ENCODE assay signal across 12 cellular contexts in the genomic region with DNA sequence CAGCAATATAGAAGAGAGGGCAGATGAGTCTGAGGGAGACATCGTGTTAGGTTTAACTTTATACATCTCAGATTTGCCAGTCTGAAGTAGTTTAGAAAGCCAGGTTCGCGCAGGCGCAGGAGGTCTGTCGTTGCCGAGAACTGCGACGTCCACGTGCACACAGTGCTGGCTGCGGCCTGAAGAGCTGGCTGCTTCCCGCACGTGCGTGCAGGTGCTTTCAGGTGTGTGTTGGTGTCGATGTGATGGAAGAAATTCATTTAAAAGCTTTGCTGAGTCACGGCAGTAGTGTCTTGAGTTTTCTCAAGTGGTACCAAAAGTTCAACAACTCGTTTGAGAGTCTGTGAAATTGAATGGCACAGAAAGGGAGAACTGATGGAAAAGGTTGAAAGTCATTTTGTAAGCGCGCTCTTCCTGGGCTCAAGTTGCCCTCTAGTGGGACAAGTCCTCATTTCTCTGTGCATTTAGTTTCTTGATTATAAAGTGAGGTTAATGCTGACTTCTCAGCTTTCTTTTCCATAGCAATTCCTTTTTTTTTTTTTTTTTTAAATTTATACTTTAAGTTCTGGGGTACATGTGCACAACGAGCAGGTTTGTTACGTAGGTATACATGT. TPM values are rescaled to one million over a fixed set of nuclear protein-coding genes. Genes with fewer than 3 reads are reported as not detected.
DNase-seq lines count a peak whose midpoint lies in the region; ATAC-seq, FAIRE-seq and TF ChIP-seq lines count a peak whose summit lies in the region.
"Had no signal": no experiment of that assay in that cellular context is flagged by ENCODE, and none has a peak within 500 bp of the region (broad histone marks: within the 10 kb centered on the region; RNA-seq: fewer than 3 reads in every experiment).

No MANE protein-coding gene starts in this region.

- intact Hi-C loops in adrenal gland (cut with DNase I) (no loop called here), pancreas (cut with DNase I) (no loop called here)

- H3K27ac Mint-ChIP-seq in CD4-positive, CD25-positive, alpha-beta regulatory T cell = peak overlapping the region in 2 of 3 donors; percentile 59 to 73

- 86 to 88% (median 87%) methylated on average over 20 of the region's 20 CpGs for WGBS in adrenal gland, 4 donors
- 89% methylated on average over 20 of the region's 20 CpGs for WGBS in liver
- WGBS in pancreas, 2 donors = 89 to 91% methylated on average over 20 of the region's 20 CpGs

- TF ChIP-seq POLR2A in adrenal gland (IDR thresholded peaks at IDR 0.05) = no peak

- no peak for FAIRE-seq in pancreas (lab: Jason Lieb, UNC)
- FAIRE-seq: GM18507 had no signal

- no peaks in the 10 kb centered on the region for H3K27me3 ChIP-seq in CD4-positive, CD25-positive, alpha-beta regulatory T cell (ENCODE audit: control insufficient read depth, insufficient read depth, low read length)
- H3K27me3 ChIP-seq in H7 (ENCODE audit: control insufficient read depth, insufficient read depth, low read length) (no peaks in the 10 kb centered on the region), adrenal gland (no peaks in the 10 kb centered on the region), liver (ENCODE audit: control insufficient read depth in 4 of 4, insufficient read depth in 4 of 4, low read length in 3 of 4) (no peaks in the 10 kb centered on the region), pancreas (no peaks in the 10 kb centered on the region)

- H3K4me1 ChIP-seq in CD4-positive, CD25-positive, alpha-beta regulatory T cell (ENCODE audit: control insufficient read depth, insufficient read depth, low read length, poor library complexity, severe bottlenecking) = no peaks in the 10 kb centered on the region
- peaks cover 0 to 4% of the 10 kb centered on the region in 2 donors for H3K4me1 ChIP-seq in adrenal gland (replicated peaks in 1 of 2)
- H3K4me1 ChIP-seq in liver (ENCODE audit: control insufficient read depth in 4 of 4, insufficient read depth in 4 of 4, low read length in 3 of 4) = no peaks in the 10 kb centered on the region
- H3K4me1 ChIP-seq in pancreas = no peaks in the 10 kb centered on the region

- peaks cover 6 to 24% (median 9%) of the 10 kb centered on the region in 4 donors for H3K4me1 Mint-ChIP-seq in CD4-positive, CD25-positive, alpha-beta regulatory T cell

- H3K9me3 ChIP-seq in CD4-positive, CD25-positive, alpha-beta regulatory T cell (ENCODE audit: control insufficient read depth in 2 of 2, low read length in 2 of 2) = no peaks in the 10 kb centered on the region
- H3K9me3 ChIP-seq in adrenal gland (replicated peaks in 1 of 3) (no peaks in the 10 kb centered on the region), liver (ENCODE audit: control insufficient read depth in 4 of 4, low read length in 3 of 4) (no peaks in the 10 kb centered on the region), pancreas (no peaks in the 10 kb centered on the region)

- H3K4me3 Mint-ChIP-seq in CD4-positive, CD25-positive, alpha-beta regulatory T cell = no peak overlapping the region

- no peaks in the 10 kb centered on the region for H3K27me3 Mint-ChIP-seq in CD4-positive, CD25-positive, alpha-beta regulatory T cell

- H3K9me3 Mint-ChIP-seq in CD4-positive, CD25-positive, alpha-beta regulatory T cell = no peaks in the 10 kb centered on the region

- H3K9ac ChIP-seq in liver (ENCODE audit: low read depth in 1 of 2, low read length in 2 of 2) = no peak overlapping the region

- H3K27ac ChIP-seq in CD4-positive, CD25-positive, alpha-beta regulatory T cell (ENCODE audit: insufficient read depth, low read length, poor library complexity, severe bottlenecking) = no peak overlapping the region
- H3K27ac ChIP-seq in adrenal gland (no peak overlapping the region), liver (ENCODE audit: low read depth in 1 of 2, low read length in 2 of 2) (no peak overlapping the region), pancreas (no peak overlapping the region)

- DNase-seq in CD4-positive, CD25-positive, alpha-beta regulatory T cell = peak in 2 of 3 donors; percentile 15 to 33
- DNase-seq in H7 = peak; percentile 50
- DNase-seq in adrenal gland = no peak
- no peak for DNase-seq in NCI-H1092 treated with DMSO at 0.1 percent for 48 hours (lab: John Stamatoyannopoulos, UW)
- DNase-seq in NCI-H345 (lab: John Stamatoyannopoulos, UW) = no peak
- no peak for DNase-seq in pancreas
- DNase-seq in putamen (ENCODE audit: low spot score) = no peak
- DNase-seq: NCI-H446 had no signal

- TF ChIP-seq RAD21 in liver (IDR thresholded peaks at IDR 0.05) = peak; percentile 69 to 74

- TF ChIP-seq CTCF in adrenal gland (IDR thresholded peaks at IDR 0.05) (peak in 5 of 6 experiments; percentile 15 to 44 (median 32)), liver (IDR thresholded peaks at IDR 0.05; ENCODE audit: low read depth, low read length, missing input control) (peak; percentile 24), pancreas (IDR thresholded peaks at IDR 0.05) (no peak)

- H3K36me3 Mint-ChIP-seq in CD4-positive, CD25-positive, alpha-beta regulatory T cell = peaks cover 12% of the 10 kb centered on the region

- H3K36me3 ChIP-seq in CD4-positive, CD25-positive, alpha-beta regulatory T cell (ENCODE audit: control insufficient read depth, insufficient read depth, low read length) = peaks cover 49% of the 10 kb centered on the region
- H3K36me3 ChIP-seq in H7 (replicated peaks; ENCODE audit: control insufficient read depth, insufficient read depth, low read length) (peaks cover under 1% of the 10 kb centered on the region), adrenal gland (replicated peaks in 1 of 2) (peaks cover 0 to 38% of the 10 kb centered on the region in 2 donors), liver (ENCODE audit: control insufficient read depth in 4 of 4, insufficient read depth in 3 of 4, low read depth in 1 of 4, low read length in 3 of 4) (peaks cover 0 to 19% (median 14%) of the 10 kb centered on the region in 4 donors), pancreas (peaks cover 0 to 27% (median 9%) of the 10 kb centered on the region in 3 donors)

- H3K4me3 ChIP-seq in CD4-positive, CD25-positive, alpha-beta regulatory T cell (ENCODE audit: low read depth, low read length) = no peak overlapping the region
- H3K4me3 ChIP-seq in H7 (ENCODE audit: insufficient read depth, low read depth, low read length) = no peak overlapping the region
- no peak overlapping the region for H3K4me3 ChIP-seq in adrenal gland
- no peak overlapping the region for H3K4me3 ChIP-seq in liver (ENCODE audit: low read depth in 1 of 3, low read length in 3 of 3)
- H3K4me3 ChIP-seq in pancreas = no peak overlapping the region

- no peak for ATAC-seq in CD4-positive, CD25-positive, alpha-beta regulatory T cell (ENCODE audit: low read depth in 2 of 2)
- no peak for ATAC-seq in pancreas

TF ChIP-seq in liver, 16 proteins besides CTCF, POLR2A, EP300 and RAD21:
- TF ChIP-seq SP1 (IDR thresholded peaks at IDR 0.05) (no peak), GABPA (IDR thresholded peaks at IDR 0.05 in 1 of 2, conservative IDR thresholded peaks at IDR 0.05 in 1 of 2) (no peak), EGR1 (IDR thresholded peaks at IDR 0.05; ENCODE audit: low read depth in 2 of 2) (no peak), HNF4G (IDR thresholded peaks at IDR 0.05) (no peak), FOXA1 (IDR thresholded peaks at IDR 0.05) (no peak), RXRA (IDR thresholded peaks at IDR 0.05) (no peak)
- TF ChIP-seq, protein P1, sequence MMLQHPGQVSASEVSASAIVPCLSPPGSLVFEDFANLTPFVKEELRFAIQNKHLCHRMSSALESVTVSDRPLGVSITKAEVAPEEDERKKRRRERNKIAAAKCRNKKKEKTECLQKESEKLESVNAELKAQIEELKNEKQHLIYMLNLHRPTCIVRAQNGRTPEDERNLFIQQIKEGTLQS (IDR thresholded peaks at IDR 0.05) = no peak
- TF ChIP-seq, protein P2, sequence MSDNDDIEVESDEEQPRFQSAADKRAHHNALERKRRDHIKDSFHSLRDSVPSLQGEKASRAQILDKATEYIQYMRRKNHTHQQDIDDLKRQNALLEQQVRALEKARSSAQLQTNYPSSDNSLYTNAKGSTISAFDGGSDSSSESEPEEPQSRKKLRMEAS (IDR thresholded peaks at IDR 0.05) = no peak

RNA-seq across cellular contexts. Expression of a gene that starts 18.7 kb away (rescaled TPM):
- 31.6 TPM for total RNA-seq in CD4-positive, CD25-positive, alpha-beta regulatory T cell
- polyA plus RNA-seq in CD4-positive, CD25-positive, alpha-beta regulatory T cell = 10 to 100 TPM; 10.6 to 15.0 (median 12.2) TPM
- total RNA-seq in H7 (2014; rRNA removed; shearing (Covaris generic)) = 8.4 and 9.7 TPM in 2 replicates
- total RNA-seq in adrenal gland = 10 to 100 TPM; 20.6 to 32.7 (median 25.3) TPM
- polyA plus RNA-seq in adrenal gland = 10 to 100 TPM; 15.8 to 23.6 (median 18.4) TPM
- total RNA-seq in liver = 10 to 100 TPM in 1 of 2 donors, 1 to 10 TPM in 1; 6.9 to 12.1 TPM
- polyA plus RNA-seq in liver = 1 to 10 TPM; 3.6 to 4.3 TPM
- 10 to 100 TPM in 1 of 6 donors, 1 to 10 TPM in 5; 8.5 to 11.6 (median 8.9) TPM for total RNA-seq in pancreas
- 1 to 10 TPM; 4.6 to 8.5 TPM for polyA plus RNA-seq in pancreas

RNA-seq across cellular contexts. Expression of a gene that starts 25.9 kb away (rescaled TPM):
- 179 TPM for total RNA-seq in CD4-positive, CD25-positive, alpha-beta regulatory T cell
- polyA plus RNA-seq in CD4-positive, CD25-positive, alpha-beta regulatory T cell = 10 to 100 TPM; 47.0 to 58.6 (median 49.9) TPM
- 102 and 115 TPM in 2 replicates for total RNA-seq in H7 (2014; rRNA removed; shearing (Covaris generic))
- total RNA-seq in adrenal gland (100 to 1,000 TPM in 1 of 8 donors, 10 to 100 TPM in 7; 30.1 to 330 (median 49.7) TPM), liver (100 to 1,000 TPM; 137 to 264 TPM), pancreas (10 to 100 TPM in 3 of 6 donors, 1 to 10 TPM in 3; 5.4 to 13.4 (median 9.6) TPM)
- polyA plus RNA-seq in adrenal gland (100 to 1,000 TPM in 1 of 3 donors, 10 to 100 TPM in 2; 20.4 to 789 (median 26.2) TPM), liver (10 to 100 TPM; 78.8 to 80.5 TPM), pancreas (10 to 100 TPM in 1 of 2 donors, 1 to 10 TPM in 1; 8.3 to 26.7 TPM)

RNA-seq across cellular contexts. Expression of a gene that starts 49.2 kb away (rescaled TPM):
- not detected for total RNA-seq in CD4-positive, CD25-positive, alpha-beta regulatory T cell
- not detected for polyA plus RNA-seq in CD4-positive, CD25-positive, alpha-beta regulatory T cell
- not detected in 2 replicates for total RNA-seq in H7 (2014; rRNA removed; shearing (Covaris generic))
- total RNA-seq in adrenal gland (under 1 TPM in 1 of 8 donors, not detected in 7; 0.28 TPM), liver (not detected), pancreas (not detected)
- polyA plus RNA-seq in adrenal gland (under 1 TPM in 1 of 3 donors, not detected in 2; 0.07 TPM), liver (not detected), pancreas (under 1 TPM; 0.14 to 0.15 TPM)
- total RNA-seq: omental fat pad had no signal
- polyA plus RNA-seq: esophagus had no signal

Comparison
In these comparisons a context has a peak if more than half of its experiments do, and no peak if none do; other contexts are left out.
1. DNase-seq: peak in CD4-positive, CD25-positive, alpha-beta regulatory T cell (2 of 3) and H7 (single experiment); none in adrenal gland (0 of 7), NCI-H1092 treated with DMSO at 0.1 percent for 48 hours (single experiment), NCI-H345 (single experiment), pancreas (0 of 6) and putamen (single experiment).
2. CTCF ChIP-seq: peak in adrenal gland (5 of 6) and liver (single experiment); none in pancreas (0 of 4).